In genomic region chr22:25628494-25628893, GRCh38 we compare ENCODE assay signal across 23 cellular contexts.
DNase-seq lines count a peak whose midpoint lies in the region; ATAC-seq, FAIRE-seq and TF ChIP-seq lines count a peak whose summit lies in the region.
"Had no signal": no experiment of that assay in that cellular context is flagged by ENCODE, and none has a peak within 500 bp of the region (broad histone marks: within the 10 kb centered on the region; RNA-seq: fewer than 3 reads in every experiment).

No MANE protein-coding gene starts in this region.

- DNase-seq in cardiac muscle cell (ENCODE audit: low read depth in 1 of 2, low spot score in 1 of 2) (no peak), right atrium auricular region (ENCODE audit: low spot score) (no peak), NCI-H345 treated with DMSO at 0.1 percent for 48 hours (lab: John Stamatoyannopoulos, UW; ENCODE audit: unreplicated experiment) (peak; percentile 74), left lobe of liver (ENCODE audit: low spot score) (no peak), head of caudate nucleus (no peak)
- no peak for DNase-seq in CD4-positive, alpha-beta memory T cell
- DNase-seq: activated CD4-positive, alpha-beta T cell treated with anti-CD3 and anti-CD28 coated beads for 1 hour; activated CD8-positive, alpha-beta memory T cell treated with anti-CD3 and anti-CD28 coated beads for 24 hours; activated gamma-delta T cell; activated T-cell treated with anti-CD3 and anti-CD28 coated beads, Interleukin-2, amount 50 U/mL, for 1 hour; body of pancreas; heart right ventricle; naive thymus-derived CD8-positive, alpha-beta T cell; NCI-H1436; stimulated activated CD4-positive, alpha-beta T cell treated with anti-CD3 and anti-CD28 coated beads, Interleukin-2, amount 100 ng/mL, for 48 hours had no signal

- CTCF ChIA-PET in CD4-positive, alpha-beta memory T cell (lab: Charles Lee; ENCODE audit: partially characterized antibody), result no interaction called here

- H3K27ac ChIP-seq in cardiac muscle cell (peak overlapping the region; percentile 44), right atrium auricular region (no peak overlapping the region)
- H3K27ac ChIP-seq in CD4-positive, alpha-beta memory T cell (ENCODE audit: low read depth, low read length), result no peak overlapping the region
- H3K27ac ChIP-seq: epithelial cell of prostate, heart right ventricle had no signal

- H3K27me3 Mint-ChIP-seq in CD4-positive, alpha-beta memory T cell, result peaks cover 0 to 4% of the 10 kb centered on the region in 2 donors
- H3K27me3 Mint-ChIP-seq: B cell; naive thymus-derived CD8-positive, alpha-beta T cell had no signal

- intact Hi-C loops in head of caudate nucleus (cut with DNase I), result no loop called here
- intact Hi-C loops in CD4-positive, alpha-beta memory T cell (cut with micrococcal nuclease), result no loop called here

- POLR2A ChIA-PET in CD4-positive, alpha-beta memory T cell (lab: Charles Lee; ENCODE audit: partially characterized antibody), result no interaction called here

- peaks cover 0 to 4% (median under 1%) of the 10 kb centered on the region in 4 donors for H3K4me1 Mint-ChIP-seq in CD4-positive, alpha-beta memory T cell

- ATAC-seq in HG03175 (IDR thresholded peaks at IDR 0.05; ENCODE audit: unreplicated experiment), result no peak
- no peak for ATAC-seq in left lobe of liver
- ATAC-seq: body of pancreas; naive thymus-derived CD8-positive, alpha-beta T cell; stimulated activated effector memory CD8-positive, alpha-beta T cell treated with anti-CD3 and anti-CD28 coated beads, Interleukin-12 subunit alpha, Interleukin-12 subunit beta, amount 100 ng/mL, for 72 hours had no signal

- H3K4me1 ChIP-seq in cardiac muscle cell (ENCODE audit: low read depth) (peaks cover 17% of the 10 kb centered on the region), right atrium auricular region (peaks cover 0 to 5% of the 10 kb centered on the region in 2 donors)
- no peaks in the 10 kb centered on the region for H3K4me1 ChIP-seq in CD4-positive, alpha-beta memory T cell (ENCODE audit: insufficient read depth, low read length)

- FAIRE-seq in islet of Langerhans (lab: Jason Lieb, UNC), result peak; percentile 62
- FAIRE-seq: TTC549 had no signal

- H3K27ac Mint-ChIP-seq in CD4-positive, alpha-beta memory T cell, result no peak overlapping the region
- H3K27ac Mint-ChIP-seq: B cell; naive thymus-derived CD8-positive, alpha-beta T cell; stimulated activated effector memory CD8-positive, alpha-beta T cell treated with anti-CD3 and anti-CD28 coated beads, Interleukin-12 subunit alpha, Interleukin-12 subunit beta, amount 100 ng/mL, for 72 hours had no signal

- H3K27me3 ChIP-seq in cardiac muscle cell (no peaks in the 10 kb centered on the region), right atrium auricular region (no peaks in the 10 kb centered on the region)
- no peaks in the 10 kb centered on the region for H3K27me3 ChIP-seq in CD4-positive, alpha-beta memory T cell (ENCODE audit: insufficient read depth, low read length)
- H3K27me3 ChIP-seq: body of pancreas, heart right ventricle had no signal

- H3K4me3 Mint-ChIP-seq in CD4-positive, alpha-beta memory T cell, result no peak overlapping the region
- H3K4me3 Mint-ChIP-seq: B cell; naive thymus-derived CD8-positive, alpha-beta T cell; stimulated activated effector memory CD8-positive, alpha-beta T cell treated with anti-CD3 and anti-CD28 coated beads, Interleukin-12 subunit alpha, Interleukin-12 subunit beta, amount 100 ng/mL, for 72 hours had no signal

- H3K9me3 Mint-ChIP-seq in CD4-positive, alpha-beta memory T cell, result no peaks in the 10 kb centered on the region
- H3K9me3 Mint-ChIP-seq: naive thymus-derived CD8-positive, alpha-beta T cell; stimulated activated effector memory CD8-positive, alpha-beta T cell treated with anti-CD3 and anti-CD28 coated beads, Interleukin-12 subunit alpha, Interleukin-12 subunit beta, amount 100 ng/mL, for 72 hours had no signal

- no peak overlapping the region for H3K4me3 ChIP-seq in cardiac muscle cell
- H3K4me3 ChIP-seq in right atrium auricular region, result no peak overlapping the region
- no peak overlapping the region for H3K4me3 ChIP-seq in CD4-positive, alpha-beta memory T cell (ENCODE audit: low read length in 2 of 2)
- H3K4me3 ChIP-seq: body of pancreas, HAP-1, heart right ventricle, smooth muscle cell had no signal

- H3K36me3 ChIP-seq in cardiac muscle cell (no peaks in the 10 kb centered on the region), right atrium auricular region (no peaks in the 10 kb centered on the region)
- H3K36me3 ChIP-seq in CD4-positive, alpha-beta memory T cell (ENCODE audit: insufficient read depth, low read length), result no peaks in the 10 kb centered on the region
- H3K36me3 ChIP-seq: HAP-1, heart right ventricle had no signal

- TF ChIP-seq CTCF in cardiac muscle cell (IDR thresholded peaks at IDR 0.05; ENCODE audit: low read depth, low read length) (no peak), right atrium auricular region (IDR thresholded peaks at IDR 0.05) (no peak)

- H3K36me3 Mint-ChIP-seq in CD4-positive, alpha-beta memory T cell, result no peaks in the 10 kb centered on the region
- H3K36me3 Mint-ChIP-seq: stimulated activated effector memory CD8-positive, alpha-beta T cell treated with anti-CD3 and anti-CD28 coated beads, Interleukin-12 subunit alpha, Interleukin-12 subunit beta, amount 100 ng/mL, for 72 hours had no signal

- no peaks in the 10 kb centered on the region for H3K9me3 ChIP-seq in cardiac muscle cell (ENCODE audit: low read depth)
- H3K9me3 ChIP-seq in right atrium auricular region, result no peaks in the 10 kb centered on the region
- H3K9me3 ChIP-seq in CD4-positive, alpha-beta memory T cell (ENCODE audit: control insufficient read depth in 1 of 2, low read length in 2 of 2), result no peaks in the 10 kb centered on the region
- H3K9me3 ChIP-seq: body of pancreas, HAP-1, heart right ventricle had no signal
